14 cellular contexts compared by ENCODE assay signal in genomic region chr11:32396991-32397390, GRCh38. TPM values are rescaled to one million over a fixed set of nuclear protein-coding genes. Genes with fewer than 3 reads are reported as not detected.
"Had no signal": no experiment of that assay in that cellular context is flagged by ENCODE, and none has a peak within 500 bp of the region (broad histone marks: within the 10 kb centered on the region; RNA-seq: fewer than 3 reads in every experiment).

No MANE protein-coding gene starts in this region.

- H3K4me3 ChIP-seq: esophagus squamous epithelium, heart right ventricle, stomach had no signal

- ATAC-seq: activated T-helper 17 cell treated with anti-CD3 and anti-CD28 coated beads, Interleukin-2, amount 50 U/mL, for 72 hours had no signal

- DNase-seq: activated B cell treated with CpG ODN at 0.5 μM for 24 hours; activated CD4-positive, alpha-beta T cell treated with anti-CD3 and anti-CD28 coated beads, Interleukin-2, amount 10 ng/mL, durations not matched to agents 24 days and 14 days; activated CD8-positive, alpha-beta memory T cell treated with anti-CD3 and anti-CD28 coated beads for 24 hours; activated naive CD4-positive, alpha-beta T cell treated with anti-CD3 and anti-CD28 coated beads for 36 hours; esophagus squamous epithelium; heart right ventricle; kidney; stimulated activated CD4-positive, alpha-beta T cell treated with anti-CD3 and anti-CD28 coated beads, Interleukin-4, amount 100 ng/mL, for 24 hours; stomach had no signal

- H3K27ac ChIP-seq: esophagus squamous epithelium, heart right ventricle, stomach had no signal

RNA-seq across cellular contexts. Expression of gene WT1, which starts 38.3 kb away (rescaled TPM):
- total RNA-seq: activated B cell treated with CpG ODN at 0.5 μM for 24 hours; activated CD4-positive, alpha-beta T cell treated with anti-CD3 and anti-CD28 coated beads, Interleukin-2, amount 10 ng/mL, durations not matched to agents 24 days and 14 days; activated naive CD4-positive, alpha-beta T cell treated with anti-CD3 and anti-CD28 coated beads for 36 hours; activated T-helper 17 cell treated with anti-CD3 and anti-CD28 coated beads, Interleukin-2, amount 50 U/mL, for 72 hours; chondrocyte; esophagus squamous epithelium; frontal cortex; neural crest cell; osteocyte had no signal
